In genomic region chr6:42294759-42295158, GRCh38 we compare ENCODE assay signal across 12 cellular contexts.
DNase-seq lines count a peak whose midpoint lies in the region; ATAC-seq, FAIRE-seq and TF ChIP-seq lines count a peak whose summit lies in the region.
"Had no signal": no experiment of that assay in that cellular context is flagged by ENCODE, and none has a peak within 500 bp of the region (broad histone marks: within the 10 kb centered on the region; RNA-seq: fewer than 3 reads in every experiment).

No MANE protein-coding gene starts in this region.

- ATAC-seq in stimulated activated memory B cell treated with anti-CD40 and anti-IgM and Interleukin-4, amounts not matched to agents 10 μg/mL and 1 μg/mL and 100 μg/mL, for 72 hours, result no peak
- ATAC-seq: GM12878 had no signal

- no peaks in the 10 kb centered on the region for H3K9me3 Mint-ChIP-seq in activated CD4-positive, alpha-beta memory T cell treated with anti-CD3 and anti-CD28 coated beads, Interleukin-2, amount 10 ng/mL, durations not matched to agents 7 days and 5 days
- no peaks in the 10 kb centered on the region for H3K9me3 Mint-ChIP-seq in activated CD4-positive, alpha-beta memory T cell treated with anti-CD3 and anti-CD28 coated beads for 36 hours
- H3K9me3 Mint-ChIP-seq in stimulated activated memory B cell treated with anti-CD40 and anti-IgM and Interleukin-4, amounts not matched to agents 10 μg/mL and 1 μg/mL and 100 μg/mL, for 72 hours, result no peaks in the 10 kb centered on the region

- intact Hi-C loops in activated CD4-positive, alpha-beta memory T cell treated with anti-CD3 and anti-CD28 coated beads for 36 hours (cut with micrococcal nuclease), result no loop called here
- intact Hi-C loops in esophagus squamous epithelium (cut with DNase I) (no loop called here), A673 (cut with micrococcal nuclease; ENCODE audit: unreplicated experiment) (no loop called here)

- CTCF ChIA-PET in activated CD4-positive, alpha-beta memory T cell treated with anti-CD3 and anti-CD28 coated beads, Interleukin-2, amount 10 ng/mL, durations not matched to agents 7 days and 5 days (lab: Charles Lee), result interaction anchor here (4.6 kb wide), 1 partner anchor 253 kb away, joined by 18 read pairs; no protein-coding TSS in a partner anchor
- CTCF ChIA-PET in activated CD4-positive, alpha-beta memory T cell treated with anti-CD3 and anti-CD28 coated beads for 36 hours (lab: Charles Lee), result no interaction called here
- CTCF ChIA-PET in A673 (lab: Charles Lee), result no interaction called here

- TF ChIP-seq POLR2A in esophagus squamous epithelium (IDR thresholded peaks at IDR 0.05) (no peak), suprapubic skin (IDR thresholded peaks at IDR 0.05) (no peak)

- no peak overlapping the region for H3K4me3 Mint-ChIP-seq in activated CD4-positive, alpha-beta memory T cell treated with anti-CD3 and anti-CD28 coated beads, Interleukin-2, amount 10 ng/mL, durations not matched to agents 7 days and 5 days
- H3K4me3 Mint-ChIP-seq in activated CD4-positive, alpha-beta memory T cell treated with anti-CD3 and anti-CD28 coated beads for 36 hours, result no peak overlapping the region
- no peak overlapping the region for H3K4me3 Mint-ChIP-seq in stimulated activated memory B cell treated with anti-CD40 and anti-IgM and Interleukin-4, amounts not matched to agents 10 μg/mL and 1 μg/mL and 100 μg/mL, for 72 hours
- H3K4me3 Mint-ChIP-seq: brain had no signal

- peaks cover 22 to 81% (median 34%) of the 10 kb centered on the region in 3 donors for H3K4me1 ChIP-seq in esophagus squamous epithelium
- peaks cover 7 to 25% of the 10 kb centered on the region in 2 donors for H3K4me1 ChIP-seq in small intestine (ENCODE audit: control insufficient read depth in 2 of 2, insufficient read depth in 1 of 2, low read depth in 1 of 2, low read length in 1 of 2)
- H3K4me1 ChIP-seq in A673 (ENCODE audit: insufficient read depth, low read length, poor library complexity, severe bottlenecking), result no peaks in the 10 kb centered on the region
- H3K4me1 ChIP-seq in suprapubic skin, result peaks cover 7% of the 10 kb centered on the region

- H3K27ac ChIP-seq in esophagus squamous epithelium, result peak overlapping the region; percentile 11 to 87 (median 71)
- peak overlapping the region in 1 of 2 donors; percentile 77 for H3K27ac ChIP-seq in small intestine (ENCODE audit: low read depth in 1 of 2, low read length in 1 of 2)
- no peak overlapping the region for H3K27ac ChIP-seq in A673 (ENCODE audit: low read depth, low read length, poor library complexity, severe bottlenecking)
- no peak overlapping the region for H3K27ac ChIP-seq in suprapubic skin

- no peak for DNase-seq in activated CD4-positive, alpha-beta memory T cell treated with anti-CD3 and anti-CD28 coated beads, Interleukin-2, amount 10 ng/mL, durations not matched to agents 7 days and 5 days
- no peak for DNase-seq in activated CD4-positive, alpha-beta memory T cell treated with anti-CD3 and anti-CD28 coated beads for 36 hours
- DNase-seq in RPMI7951 (ENCODE audit: low read depth) (peak; percentile 90), esophagus squamous epithelium (lab: John Stamatoyannopoulos, UW) (no peak), small intestine (peak; percentile 86), A673 (ENCODE audit: low spot score) (no peak), suprapubic skin (ENCODE audit: low spot score in 2 of 2) (no peak)
- DNase-seq: activated CD4-positive, alpha-beta T cell treated with anti-CD3 and anti-CD28 coated beads for 1 hour; right cardiac atrium had no signal

- H3K4me1 Mint-ChIP-seq in activated CD4-positive, alpha-beta memory T cell treated with anti-CD3 and anti-CD28 coated beads, Interleukin-2, amount 10 ng/mL, durations not matched to agents 7 days and 5 days, result peaks cover 59% of the 10 kb centered on the region
- H3K4me1 Mint-ChIP-seq in activated CD4-positive, alpha-beta memory T cell treated with anti-CD3 and anti-CD28 coated beads for 36 hours (ENCODE audit: low read depth), result peaks cover 54% of the 10 kb centered on the region
- H3K4me1 Mint-ChIP-seq in stimulated activated memory B cell treated with anti-CD40 and anti-IgM and Interleukin-4, amounts not matched to agents 10 μg/mL and 1 μg/mL and 100 μg/mL, for 72 hours, result peaks cover 5% of the 10 kb centered on the region
- H3K4me1 Mint-ChIP-seq: brain had no signal

- H3K9me3 ChIP-seq in esophagus squamous epithelium, result no peaks in the 10 kb centered on the region
- H3K9me3 ChIP-seq in small intestine (ENCODE audit: control insufficient read depth, low read depth), result no peaks in the 10 kb centered on the region
- H3K9me3 ChIP-seq in A673 (ENCODE audit: low read depth, low read length, poor library complexity, severe bottlenecking), result no peaks in the 10 kb centered on the region
- no peaks in the 10 kb centered on the region for H3K9me3 ChIP-seq in suprapubic skin

- POLR2A ChIA-PET in activated CD4-positive, alpha-beta memory T cell treated with anti-CD3 and anti-CD28 coated beads, Interleukin-2, amount 10 ng/mL, durations not matched to agents 7 days and 5 days (lab: Charles Lee), result no interaction called here
- POLR2A ChIA-PET in activated CD4-positive, alpha-beta memory T cell treated with anti-CD3 and anti-CD28 coated beads for 36 hours (lab: Charles Lee), result no interaction called here
- POLR2A ChIA-PET in A673 (lab: Charles Lee; ENCODE audit: low non-redundant PET), result no interaction called here

- TF ChIP-seq CTCF in esophagus squamous epithelium (IDR thresholded peaks at IDR 0.05) (no peak), A673 (conservative IDR thresholded peaks at IDR 0.05; ENCODE audit: low read depth, low read length) (no peak), suprapubic skin (IDR thresholded peaks at IDR 0.05) (no peak)

- H3K27ac Mint-ChIP-seq in activated CD4-positive, alpha-beta memory T cell treated with anti-CD3 and anti-CD28 coated beads, Interleukin-2, amount 10 ng/mL, durations not matched to agents 7 days and 5 days, result peak overlapping the region; percentile 55
- H3K27ac Mint-ChIP-seq in activated CD4-positive, alpha-beta memory T cell treated with anti-CD3 and anti-CD28 coated beads for 36 hours, result no peak overlapping the region
- no peak overlapping the region for H3K27ac Mint-ChIP-seq in stimulated activated memory B cell treated with anti-CD40 and anti-IgM and Interleukin-4, amounts not matched to agents 10 μg/mL and 1 μg/mL and 100 μg/mL, for 72 hours
- H3K27ac Mint-ChIP-seq: brain had no signal

- no peak overlapping the region for H3K4me3 ChIP-seq in esophagus squamous epithelium
- H3K4me3 ChIP-seq in small intestine (ENCODE audit: low read depth in 1 of 2, low read length in 2 of 2), result no peak overlapping the region
- no peak overlapping the region for H3K4me3 ChIP-seq in A673 (ENCODE audit: low read depth, low read length, poor library complexity, severe bottlenecking)
- H3K4me3 ChIP-seq in suprapubic skin, result no peak overlapping the region
- H3K4me3 ChIP-seq: GM12878 had no signal

- no peak for FAIRE-seq in small intestine (lab: Jason Lieb, UNC)
- FAIRE-seq: GM12878 had no signal

- no peak for TF ChIP-seq EP300 in suprapubic skin (IDR thresholded peaks at IDR 0.05)

- WGBS in esophagus squamous epithelium, 2 donors, result 31 to 32% methylated on average over 3 of the region's 3 CpGs
- WGBS in small intestine, 3 donors, result 39 to 65% (median 49%) methylated on average over 3 of the region's 3 CpGs
- WGBS in suprapubic skin, result 74% methylated on average over 3 of the region's 3 CpGs

- no peaks in the 10 kb centered on the region for H3K27me3 Mint-ChIP-seq in activated CD4-positive, alpha-beta memory T cell treated with anti-CD3 and anti-CD28 coated beads, Interleukin-2, amount 10 ng/mL, durations not matched to agents 7 days and 5 days
- H3K27me3 Mint-ChIP-seq in activated CD4-positive, alpha-beta memory T cell treated with anti-CD3 and anti-CD28 coated beads for 36 hours, result no peaks in the 10 kb centered on the region
- H3K27me3 Mint-ChIP-seq in stimulated activated memory B cell treated with anti-CD40 and anti-IgM and Interleukin-4, amounts not matched to agents 10 μg/mL and 1 μg/mL and 100 μg/mL, for 72 hours, result no peaks in the 10 kb centered on the region
- H3K27me3 Mint-ChIP-seq: brain had no signal

- BruUV-seq in A673 (replicated peaks; lab: Mats Ljungman, UMichigan), result no TSS peak

- peaks cover 41% of the 10 kb centered on the region for H3K36me3 Mint-ChIP-seq in activated CD4-positive, alpha-beta memory T cell treated with anti-CD3 and anti-CD28 coated beads, Interleukin-2, amount 10 ng/mL, durations not matched to agents 7 days and 5 days (ENCODE audit: low read depth)
- peaks cover 23% of the 10 kb centered on the region for H3K36me3 Mint-ChIP-seq in activated CD4-positive, alpha-beta memory T cell treated with anti-CD3 and anti-CD28 coated beads for 36 hours
- peaks cover 19% of the 10 kb centered on the region for H3K36me3 Mint-ChIP-seq in stimulated activated memory B cell treated with anti-CD40 and anti-IgM and Interleukin-4, amounts not matched to agents 10 μg/mL and 1 μg/mL and 100 μg/mL, for 72 hours

- peaks cover 0 to 20% (median 0%) of the 10 kb centered on the region in 3 donors for H3K36me3 ChIP-seq in esophagus squamous epithelium
- H3K36me3 ChIP-seq in small intestine (ENCODE audit: control insufficient read depth in 2 of 2, insufficient read depth in 2 of 2, low read length in 2 of 2), result peaks cover 0 to under 1% of the 10 kb centered on the region in 2 donors
- no peaks in the 10 kb centered on the region for H3K36me3 ChIP-seq in A673 (ENCODE audit: insufficient read depth, low read length, poor library complexity, severe bottlenecking)
- H3K36me3 ChIP-seq in suprapubic skin, result no peaks in the 10 kb centered on the region

- no peaks in the 10 kb centered on the region for H3K27me3 ChIP-seq in esophagus squamous epithelium
- H3K27me3 ChIP-seq in small intestine (ENCODE audit: control insufficient read depth in 2 of 2, insufficient read depth in 2 of 2, low read length in 2 of 2), result no peaks in the 10 kb centered on the region
- H3K27me3 ChIP-seq in A673 (replicated peaks; ENCODE audit: insufficient read depth, low read depth, low read length, poor library complexity), result no peaks in the 10 kb centered on the region
- H3K27me3 ChIP-seq in suprapubic skin, result no peaks in the 10 kb centered on the region

Comparison
In these comparisons a context has a peak if more than half of its experiments do, and no peak if none do; other contexts are left out.
1. DNase-seq: peak in RPMI7951 (single experiment) and small intestine (single experiment); none in activated CD4-positive, alpha-beta memory T cell treated with anti-CD3 and anti-CD28 coated beads, Interleukin-2, amount 10 ng/mL, durations not matched to agents 7 days and 5 days (single experiment), activated CD4-positive, alpha-beta memory T cell treated with anti-CD3 and anti-CD28 coated beads for 36 hours (single experiment), esophagus squamous epithelium (single experiment), A673 (single experiment) and suprapubic skin (0 of 2).
2. H3K27ac ChIP-seq: peak in esophagus squamous epithelium (4 of 4); none in A673 (single experiment) and suprapubic skin (single experiment).